In the genomic region with DNA sequence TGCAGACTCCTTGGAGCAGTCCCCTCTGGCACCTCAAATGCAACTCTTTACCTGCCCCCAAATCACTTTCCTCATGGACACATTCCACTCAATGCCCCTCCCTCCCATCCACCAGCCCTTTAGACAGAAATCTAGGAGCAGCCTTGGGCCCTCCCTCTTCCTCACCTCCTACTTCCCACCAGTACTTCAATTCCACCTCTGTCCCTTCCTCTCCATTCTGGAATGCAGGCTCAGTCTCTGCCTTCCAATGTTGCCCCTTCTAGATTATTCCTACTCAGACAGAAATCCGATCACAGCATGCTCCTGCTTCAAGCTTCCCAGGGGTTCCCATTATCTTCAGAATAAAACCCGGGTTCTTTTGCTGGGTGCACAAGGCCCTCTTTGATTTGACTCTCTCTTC, we compare ENCODE assay signal across 23 cellular contexts.
"Had no signal": no experiment of that assay in that cellular context is flagged by ENCODE, and none has a peak within 500 bp of the region (broad histone marks: within the 10 kb centered on the region; RNA-seq: fewer than 3 reads in every experiment).

No MANE protein-coding gene starts in this region.

- H3K4me1 ChIP-seq: Peyer's patch, SJCRH30 had no signal

- H3K9me3 Mint-ChIP-seq: activated B cell treated with CpG ODN at 0.5 μM for 24 hours; activated CD8-positive, alpha-beta T cell treated with anti-CD3 and anti-CD28 coated beads for 36 hours; activated naive CD8-positive, alpha-beta T cell treated with anti-CD3 and anti-CD28 coated beads for 36 hours; activated T-helper 1 cell treated with anti-CD3 and anti-CD28 coated beads, Interleukin-12 subunit alpha, Interleukin-12 subunit beta, Interleukin-2, Interleukin-4 antibody, amounts not matched to agents 30 ng/mL and 10 ng/mL and 1 ng/mL, durations not matched to agents 14 hours and 24 hours and 36 hours; T-helper 1 cell treated with Interleukin-12 subunit alpha and Interleukin-12 subunit beta and Interleukin-4 antibody, amounts not matched to agents 30 μg/mL and 1 μg/mL, for 36 hours had no signal

- H3K9me3 ChIP-seq: Peyer's patch, SJCRH30, SK-N-SH had no signal

- H3K36me3 Mint-ChIP-seq: activated naive CD8-positive, alpha-beta T cell treated with anti-CD3 and anti-CD28 coated beads for 36 hours had no signal

- DNase-seq: activated B cell treated with CpG ODN at 0.5 μM for 24 hours; activated CD8-positive, alpha-beta memory T cell treated with anti-CD3 and anti-CD28 coated beads, Interleukin-2, amount 50 U/mL, for 4 hours; activated CD8-positive, alpha-beta T cell treated with anti-CD3 and anti-CD28 coated beads for 36 hours; activated effector memory CD4-positive, alpha-beta T cell treated with anti-CD3 and anti-CD28 coated beads, Interleukin-2, amount 50 U/mL, for 16 hours; activated naive CD4-positive, alpha-beta T cell treated with Interleukin-2 at 50 U/mL for 16 hours; activated naive CD8-positive, alpha-beta T cell treated with anti-CD3 and anti-CD28 coated beads for 36 hours; brain microvascular endothelial cell; Karpas-422; NCI-H1105 treated with DMSO at 0.1 percent for 48 hours; NCI-H1436 treated with DMSO at 0.1 percent for 48 hours; NCI-H187; NCI-H2081; NCI-H524; Right ventricle myocardium superior; SJCRH30; SK-N-SH; T-helper 9 cell had no signal

- H3K27me3 ChIP-seq: brain microvascular endothelial cell, cardiac muscle cell, Peyer's patch had no signal

- H3K27ac Mint-ChIP-seq: activated B cell treated with CpG ODN at 0.5 μM for 24 hours; activated CD8-positive, alpha-beta T cell treated with anti-CD3 and anti-CD28 coated beads for 36 hours; activated naive CD8-positive, alpha-beta T cell treated with anti-CD3 and anti-CD28 coated beads for 36 hours; activated T-helper 1 cell treated with anti-CD3 and anti-CD28 coated beads, Interleukin-12 subunit alpha, Interleukin-12 subunit beta, Interleukin-2, Interleukin-4 antibody, amounts not matched to agents 30 ng/mL and 10 ng/mL and 1 ng/mL, durations not matched to agents 14 hours and 24 hours and 36 hours; T-helper 1 cell treated with Interleukin-12 subunit alpha and Interleukin-12 subunit beta and Interleukin-4 antibody, amounts not matched to agents 30 μg/mL and 1 μg/mL, for 36 hours had no signal

- H3K27me3 Mint-ChIP-seq: activated B cell treated with CpG ODN at 0.5 μM for 24 hours; activated CD8-positive, alpha-beta T cell treated with anti-CD3 and anti-CD28 coated beads for 36 hours; activated naive CD8-positive, alpha-beta T cell treated with anti-CD3 and anti-CD28 coated beads for 36 hours had no signal

- ATAC-seq: activated CD8-positive, alpha-beta T cell treated with anti-CD3 and anti-CD28 coated beads for 36 hours had no signal

- H3K36me3 ChIP-seq: brain microvascular endothelial cell, cardiac muscle cell, Peyer's patch, SJCRH30 had no signal

- H3K4me3 ChIP-seq: cardiac muscle cell, K562, Peyer's patch, SJCRH30 had no signal

- H3K9ac ChIP-seq: SK-N-SH had no signal

- H3K4me2 ChIP-seq: SK-N-SH had no signal

- H3K4me3 Mint-ChIP-seq: activated B cell treated with CpG ODN at 0.5 μM for 24 hours; activated CD8-positive, alpha-beta T cell treated with anti-CD3 and anti-CD28 coated beads for 36 hours; activated naive CD8-positive, alpha-beta T cell treated with anti-CD3 and anti-CD28 coated beads for 36 hours; activated T-helper 1 cell treated with anti-CD3 and anti-CD28 coated beads, Interleukin-12 subunit alpha, Interleukin-12 subunit beta, Interleukin-2, Interleukin-4 antibody, amounts not matched to agents 30 ng/mL and 10 ng/mL and 1 ng/mL, durations not matched to agents 14 hours and 24 hours and 36 hours; T-helper 1 cell treated with Interleukin-12 subunit alpha and Interleukin-12 subunit beta and Interleukin-4 antibody, amounts not matched to agents 30 μg/mL and 1 μg/mL, for 36 hours had no signal

- FAIRE-seq: K562 had no signal

- H3K9me2 ChIP-seq: SK-N-SH had no signal

- H3K4me1 Mint-ChIP-seq: activated B cell treated with CpG ODN at 0.5 μM for 24 hours; activated naive CD8-positive, alpha-beta T cell treated with anti-CD3 and anti-CD28 coated beads for 36 hours had no signal

- H3K27ac ChIP-seq: brain microvascular endothelial cell, Peyer's patch, RWPE1, SJCRH30 had no signal
